In the genomic region with DNA sequence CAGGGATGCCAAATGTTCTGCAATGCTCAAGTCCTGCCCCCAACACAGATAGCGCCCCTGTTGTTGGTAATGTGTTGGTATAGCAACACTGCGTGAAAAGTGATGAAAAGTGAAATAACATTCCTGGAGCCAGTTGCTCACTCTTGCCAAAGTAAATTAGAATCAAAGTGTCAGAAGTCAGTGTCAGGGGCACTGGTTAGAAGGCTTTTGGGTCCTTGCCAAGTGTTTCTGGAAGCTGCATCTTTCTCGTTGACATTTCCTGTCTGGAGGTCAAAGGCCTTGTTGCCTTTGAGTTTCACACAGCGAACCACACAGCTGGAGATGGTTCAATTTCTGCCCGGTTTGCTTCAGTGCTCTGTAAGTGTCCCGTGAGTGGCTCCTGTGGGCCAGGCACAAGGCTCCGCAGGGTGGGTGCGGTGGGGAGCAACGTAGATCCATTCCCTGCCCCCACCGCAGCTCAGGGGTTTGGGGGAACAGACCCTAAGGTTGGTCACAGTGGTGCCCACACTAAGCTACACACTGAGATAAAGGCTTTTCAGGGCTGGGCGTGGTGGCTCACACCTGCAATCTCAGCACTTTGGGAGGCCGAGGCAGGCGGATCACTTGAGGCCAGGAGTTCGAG, we compare ENCODE assay signal across 2 cellular contexts.
TF ChIP-seq lines count a peak whose summit lies in the region.

No MANE protein-coding gene starts in this region.

TF ChIP-seq in SK-N-SH, 30 proteins besides CTCF, POLR2A, EP300 and RAD21:
- TF ChIP-seq YY1 (IDR thresholded peaks at IDR 0.05; ENCODE audit: low read depth) (no peak), NFIC (IDR thresholded peaks at IDR 0.05; ENCODE audit: borderline replicate concordance) (peak; percentile 32; the same call in 1 of the 2 replicates), USF1 (IDR thresholded peaks at IDR 0.05; ENCODE audit: borderline replicate concordance, low read depth) (no peak), ZBTB33 (IDR thresholded peaks at IDR 0.05; ENCODE audit: borderline replicate concordance, low read depth) (no peak), PBX3 (IDR thresholded peaks at IDR 0.05) (peak; percentile 50; the same call in 1 of the 2 replicates), TCF12 (IDR thresholded peaks at IDR 0.05) (no peak)

TF ChIP-seq in SK-N-SH treated with all-trans-retinoic acid at 6 μM for 48 hours, 23 proteins besides CTCF, POLR2A, EP300 and RAD21:
- TF ChIP-seq OSR1 (CRISPR knock-in tag; IDR thresholded peaks at IDR 0.05) (no peak), CSDC2 (CRISPR knock-in tag; IDR thresholded peaks at IDR 0.05) (no peak), PPARA (CRISPR knock-in tag; IDR thresholded peaks at IDR 0.05; ENCODE audit: borderline replicate concordance) (no peak), RARB (CRISPR knock-in tag; IDR thresholded peaks at IDR 0.05) (no peak), ZC3H10 (CRISPR knock-in tag; IDR thresholded peaks at IDR 0.05) (no peak), PATZ1 (CRISPR knock-in tag; IDR thresholded peaks at IDR 0.05; ENCODE audit: borderline replicate concordance) (no peak), ZNF565 (CRISPR knock-in tag; conservative IDR thresholded peaks at IDR 0.05; ENCODE audit: low read depth) (no peak), CSRNP3 (CRISPR knock-in tag; IDR thresholded peaks at IDR 0.05) (no peak), ARNTL (CRISPR knock-in tag; IDR thresholded peaks at IDR 0.05; ENCODE audit: borderline replicate concordance, low read depth) (no peak), ZFP3 (CRISPR knock-in tag; IDR thresholded peaks at IDR 0.05) (no peak), SNAI2 (CRISPR knock-in tag; IDR thresholded peaks at IDR 0.05) (no peak), BACH2 (CRISPR knock-in tag; IDR thresholded peaks at IDR 0.05; ENCODE audit: borderline replicate concordance) (no peak), ISL1 (CRISPR knock-in tag; IDR thresholded peaks at IDR 0.05) (no peak), ZNF70 (CRISPR knock-in tag; IDR thresholded peaks at IDR 0.05) (no peak), TCF4 (CRISPR knock-in tag; IDR thresholded peaks at IDR 0.05; ENCODE audit: borderline replicate concordance) (no peak)
